In genomic region chr15:34038404-34039179, GRCh38 we compare ENCODE assay signal across 8 cellular contexts. TPM values are rescaled to one million over a fixed set of nuclear protein-coding genes. Genes with fewer than 3 reads are reported as not detected.
DNase-seq lines count a peak whose midpoint lies in the region; ATAC-seq and TF ChIP-seq lines count a peak whose summit lies in the region.

No MANE protein-coding gene starts in this region.

- H3K27ac ChIP-seq in DND-41 (ENCODE audit: low read length) (peak overlapping the region; percentile 87), neural cell (ENCODE audit: low read length) (peak overlapping the region; percentile 94), stomach (peak overlapping the region; percentile 87 to 97 (median 94))

- no peaks in the 10 kb centered on the region for H3K9me3 ChIP-seq in DND-41 (ENCODE audit: insufficient read depth, low read length, severe bottlenecking)
- no peaks in the 10 kb centered on the region for H3K9me3 ChIP-seq in neural cell (ENCODE audit: low read length)
- no peaks in the 10 kb centered on the region for H3K9me3 ChIP-seq in stomach

- intact Hi-C loops in stomach (cut with DNase I; ENCODE audit: low total_unique reads), result no loop called here

- peak; percentile 79 for ATAC-seq in DND-41 (ENCODE audit: insufficient read depth, low read depth)
- ATAC-seq in GM21576 (IDR thresholded peaks at IDR 0.05; ENCODE audit: unreplicated experiment), result peak; percentile 62

- peak overlapping the region; percentile 70 to 92 (median 80) for H3K27ac Mint-ChIP-seq in IgD-negative memory B cell

- H3K9ac ChIP-seq in DND-41 (ENCODE audit: low read depth, low read length) (peak overlapping the region; percentile 74), neural cell (ENCODE audit: low read length) (peak overlapping the region; percentile 91)

- DNase-seq in DND-41 (peak; percentile 73), RPMI8226 (peak; percentile 79), fibroblast of the conjunctiva (ENCODE audit: low read depth) (peak; percentile 43), stomach (peak; percentile 76)
- DNase-seq in activated effector memory CD4-positive, alpha-beta T cell treated with Interleukin-2 at 50 U/mL for 16 hours, result peak; percentile 71

- H3K27me3 ChIP-seq in DND-41 (ENCODE audit: insufficient read depth, low read length, poor library complexity) (no peaks in the 10 kb centered on the region), neural cell (ENCODE audit: insufficient read depth, low read depth, low read length) (no peaks in the 10 kb centered on the region), stomach (no peaks in the 10 kb centered on the region)

- TF ChIP-seq CTCF in DND-41 (IDR thresholded peaks at IDR 0.05; ENCODE audit: borderline replicate concordance, extremely low read depth, low read length, poor library complexity, severe bottlenecking) (no peak), neural cell (IDR thresholded peaks at IDR 0.05; ENCODE audit: poor library complexity, severe bottlenecking) (peak; percentile 7), stomach (IDR thresholded peaks at IDR 0.05) (no peak)

- no peaks in the 10 kb centered on the region for H3F3A ChIP-seq in neural cell (ENCODE audit: insufficient read depth, low read length, poor library complexity, severe bottlenecking)

- no peaks in the 10 kb centered on the region for H3K27me3 Mint-ChIP-seq in IgD-negative memory B cell

- no peaks in the 10 kb centered on the region for H3K9me2 ChIP-seq in neural cell (ENCODE audit: insufficient read depth, low read length)

- H3K4me2 ChIP-seq in DND-41 (ENCODE audit: insufficient read depth, low read length) (peak overlapping the region; percentile 69), neural cell (ENCODE audit: low read length) (peak overlapping the region; percentile 93)

- TF ChIP-seq POLR2A in stomach (IDR thresholded peaks at IDR 0.05), result no peak

- H3K4me1 ChIP-seq in DND-41 (ENCODE audit: insufficient read depth, low read length) (peaks cover 21% of the 10 kb centered on the region), stomach (peaks cover 3 to 32% (median 19%) of the 10 kb centered on the region in 4 donors)

- H3K79me2 ChIP-seq in DND-41 (ENCODE audit: insufficient read depth, low read length) (no peaks in the 10 kb centered on the region), neural cell (replicated peaks; ENCODE audit: insufficient read depth, low read length) (no peaks in the 10 kb centered on the region)

- H3K4me3 Mint-ChIP-seq in IgD-negative memory B cell, result peak overlapping the region; percentile 94 to 98 (median 95)

- peak overlapping the region; percentile 97 for H2AFZ ChIP-seq in DND-41 (ENCODE audit: low read depth, low read length)
- peak overlapping the region; percentile 98 for H2AFZ ChIP-seq in neural cell (ENCODE audit: low read depth, low read length)

- peaks cover 12 to 20% (median 12%) of the 10 kb centered on the region in 3 donors for H3K4me1 Mint-ChIP-seq in IgD-negative memory B cell

- no peaks in the 10 kb centered on the region for H3K9me3 Mint-ChIP-seq in IgD-negative memory B cell

- H3K36me3 ChIP-seq in DND-41 (ENCODE audit: insufficient read depth, low read length) (no peaks in the 10 kb centered on the region), neural cell (ENCODE audit: insufficient read depth, low read length) (no peaks in the 10 kb centered on the region), stomach (no peaks in the 10 kb centered on the region)

- H4K20me1 ChIP-seq in DND-41 (ENCODE audit: insufficient read depth, low read length) (no peaks in the 10 kb centered on the region), neural cell (ENCODE audit: insufficient read depth) (no peaks in the 10 kb centered on the region)

- TF ChIP-seq EP300 in neural cell (conservative IDR thresholded peaks at IDR 0.05; ENCODE audit: poor library complexity, severe bottlenecking) (peak; percentile 31), stomach (IDR thresholded peaks at IDR 0.05) (no peak)

- H3K36me3 Mint-ChIP-seq in IgD-negative memory B cell, result no peaks in the 10 kb centered on the region

- TF ChIP-seq RAD21 in neural cell (conservative IDR thresholded peaks at IDR 0.05), result peak; percentile 20

- H3K4me3 ChIP-seq in DND-41 (ENCODE audit: low read depth in 1 of 2, low read length in 2 of 2), result peak overlapping the region; percentile 59 to 88; a peak in 3 of 4 replicates
- peak overlapping the region; percentile 95 for H3K4me3 ChIP-seq in neural cell (ENCODE audit: low read length)
- H3K4me3 ChIP-seq in stomach, result peak overlapping the region; percentile 72 to 89 (median 78)

- 0% methylated on average over 5 to 111 of the region's 112 CpGs for WGBS in stomach, 5 donors

TF ChIP-seq in neural cell, 6 proteins besides CTCF, POLR2A, EP300 and RAD21:
- TF ChIP-seq POLR2AphosphoS5 (IDR thresholded peaks at IDR 0.05) (peak; percentile 90), EZH2 (IDR thresholded peaks at IDR 0.05; ENCODE audit: borderline replicate concordance, insufficient read depth, low read length, poor library complexity, severe bottlenecking) (no peak), REST (IDR thresholded peaks at IDR 0.05; ENCODE audit: borderline replicate concordance) (peak; percentile 70), TAF1 (IDR thresholded peaks at IDR 0.05; ENCODE audit: low read depth) (peak; percentile 76), MXI1 (conservative IDR thresholded peaks at IDR 0.05; ENCODE audit: poor library complexity, severe bottlenecking) (peak; percentile 84), SMC3 (conservative IDR thresholded peaks at IDR 0.05; ENCODE audit: poor library complexity) (peak; percentile 40)

RNA-seq across cellular contexts. Expression of gene AVEN, which starts 0.4 kb away (rescaled TPM):
- polyA plus RNA-seq in IgD-negative memory B cell (2.4 TPM), neural cell (8.8 and 14.1 TPM in 2 replicates), stomach (10 to 100 TPM in 2 of 3 donors, 1 to 10 TPM in 1; 8.6 to 15.4 (median 14.4) TPM)
- polyA minus RNA-seq in neural cell, result 7.1 and 9.8 TPM in 2 replicates
- 10 to 100 TPM in 4 of 5 donors, not detected in 1; 13.2 to 89.8 (median 26.8) TPM for total RNA-seq in stomach

Comparison
In these comparisons a context has a peak if more than half of its experiments do, and no peak if none do; other contexts are left out.
1. Peak in every context shown above with its lines: DNase-seq, ATAC-seq, H3K4me3 ChIP-seq and H3K27ac ChIP-seq.